Comparison of ENCODE assay signal across 14 cellular contexts in the genomic region with DNA sequence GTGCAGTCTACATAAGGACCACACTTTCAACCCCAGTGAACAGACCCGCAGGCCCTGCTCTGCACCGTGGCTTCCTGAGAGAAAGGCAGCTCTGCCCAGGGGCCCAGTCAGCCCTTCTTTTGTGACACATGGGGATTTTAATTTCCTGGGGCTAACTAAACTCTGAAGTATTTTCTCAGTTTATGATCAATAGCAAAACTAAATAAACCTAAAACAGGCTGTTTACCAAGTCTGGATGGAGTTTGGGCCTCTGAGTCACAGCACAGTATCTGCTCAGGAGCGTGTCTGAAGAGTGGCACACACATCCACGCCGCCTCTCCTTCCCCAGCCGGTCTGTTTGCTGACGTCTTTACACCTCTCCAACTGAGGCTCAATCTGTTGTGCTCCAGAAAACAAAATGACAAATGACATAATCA.
DNase-seq lines count a peak whose midpoint lies in the region; ATAC-seq and TF ChIP-seq lines count a peak whose summit lies in the region.
"Had no signal": no experiment of that assay in that cellular context is flagged by ENCODE, and none has a peak within 500 bp of the region (broad histone marks: within the 10 kb centered on the region; RNA-seq: fewer than 3 reads in every experiment).

No MANE protein-coding gene starts in this region.

- H3K27ac ChIP-seq in VCaP (peak overlapping the region; percentile 67), upper lobe of right lung (no peak overlapping the region)
- H3K27ac ChIP-seq: lower lobe of right lung, neural progenitor cell, transverse colon had no signal

- no peaks in the 10 kb centered on the region for H3K36me3 ChIP-seq in upper lobe of right lung
- H3K36me3 ChIP-seq: lower lobe of right lung, neural progenitor cell, transverse colon had no signal

- intact Hi-C loops in upper lobe of right lung (cut with DNase I), result no loop called here

- TF ChIP-seq CTCF in VCaP (conservative IDR thresholded peaks at IDR 0.05) (no peak), upper lobe of right lung (IDR thresholded peaks at IDR 0.05) (no peak)

- H3K4me3 ChIP-seq in upper lobe of right lung, result no peak overlapping the region
- H3K4me3 ChIP-seq: K562, lower lobe of right lung, neural progenitor cell, transverse colon had no signal

- no peak for ATAC-seq in upper lobe of right lung
- ATAC-seq: K562 had no signal

- H3K4me1 ChIP-seq in upper lobe of right lung, result no peaks in the 10 kb centered on the region
- H3K4me1 ChIP-seq: lower lobe of right lung, neural progenitor cell had no signal

- peak; percentile 68 for DNase-seq in stimulated activated CD4-positive, alpha-beta T cell treated with anti-CD3 and anti-CD28 coated beads, Interleukin-1b, Interleukin-23, amount 100 ng/mL, for 48 hours
- no peak for DNase-seq in stimulated activated CD4-positive, alpha-beta T cell treated with anti-CD3 and anti-CD28 coated beads, Interleukin-4, amount 100 ng/mL, for 4 hours
- DNase-seq in cerebellum (ENCODE audit: low spot score) (peak; percentile 90), upper lobe of right lung (peak; percentile 22), GDM1 (lab: John Stamatoyannopoulos, UW) (no peak), SW 1271 (lab: John Stamatoyannopoulos, UW) (no peak), AG08395 (ENCODE audit: low spot score) (no peak)
- DNase-seq: aorta, dermis blood vessel endothelial cell, lower lobe of right lung, transverse colon had no signal

- no peaks in the 10 kb centered on the region for H3K9me3 ChIP-seq in upper lobe of right lung
- H3K9me3 ChIP-seq: lower lobe of right lung, transverse colon had no signal

- H3K27me3 ChIP-seq in upper lobe of right lung, result no peaks in the 10 kb centered on the region
- H3K27me3 ChIP-seq: neural progenitor cell, transverse colon had no signal

Comparison
In these comparisons a context has a peak if more than half of its experiments do, and no peak if none do; other contexts are left out.
1. DNase-seq: peak in stimulated activated CD4-positive, alpha-beta T cell treated with anti-CD3 and anti-CD28 coated beads, Interleukin-1b, Interleukin-23, amount 100 ng/mL, for 48 hours (single experiment), cerebellum (single experiment) and upper lobe of right lung (single experiment); none in stimulated activated CD4-positive, alpha-beta T cell treated with anti-CD3 and anti-CD28 coated beads, Interleukin-4, amount 100 ng/mL, for 4 hours (0 of 2), GDM1 (single experiment), SW 1271 (0 of 2) and AG08395 (single experiment).